ENCODE assay signal across 25 cellular contexts in genomic region chr6:105786449-105786848, GRCh38.
DNase-seq lines count a peak whose midpoint lies in the region; ATAC-seq and TF ChIP-seq lines count a peak whose summit lies in the region.
"Had no signal": no experiment of that assay in that cellular context is flagged by ENCODE, and none has a peak within 500 bp of the region (broad histone marks: within the 10 kb centered on the region; RNA-seq: fewer than 3 reads in every experiment).

No MANE protein-coding gene starts in this region.

- no peak for TF ChIP-seq CTCF in OCI-LY3 (IDR thresholded peaks at IDR 0.05; ENCODE audit: low read depth, low read length)
- TF ChIP-seq CTCF in right atrium auricular region (IDR thresholded peaks at IDR 0.05): no peak

- no peak overlapping the region for H2AFZ ChIP-seq in OCI-LY3 (ENCODE audit: low read depth, low read length)

- H3K4me3 ChIP-seq in OCI-LY3 (ENCODE audit: low read length) (no peak overlapping the region), right atrium auricular region (no peak overlapping the region)
- H3K4me3 ChIP-seq: ovary, transverse colon had no signal

- no peaks in the 10 kb centered on the region for H4K20me1 ChIP-seq in OCI-LY3 (ENCODE audit: insufficient read depth, low read length)

- H3K4me2 ChIP-seq in OCI-LY3 (ENCODE audit: low read length): peak overlapping the region; percentile 56; the same call in 1 of the 2 replicates

- H3K36me3 ChIP-seq in OCI-LY3 (replicated peaks; ENCODE audit: low read depth, low read length) (peaks cover 4% of the 10 kb centered on the region), right atrium auricular region (no peaks in the 10 kb centered on the region)
- H3K36me3 ChIP-seq: ovary, transverse colon had no signal

- peak; percentile 66 for ATAC-seq in esophagus mucosa
- ATAC-seq: sciatic nerve had no signal

- in situ Hi-C loops in G401 (cut with HindIII; ENCODE audit: low sequenced_read_pairs): no loop called here

- intact Hi-C loops in head of caudate nucleus (cut with DNase I): no loop called here

- H3K4me1 ChIP-seq in OCI-LY3 (ENCODE audit: low read length) (peaks cover 43% of the 10 kb centered on the region), right atrium auricular region (peaks cover 0 to 5% of the 10 kb centered on the region in 2 donors)

- H3K9me3 ChIP-seq in OCI-LY3 (ENCODE audit: insufficient read depth, low read length) (no peaks in the 10 kb centered on the region; the same call in 1 of the 2 replicates), right atrium auricular region (no peaks in the 10 kb centered on the region)
- H3K9me3 ChIP-seq: ovary, transverse colon had no signal

- H3K79me2 ChIP-seq in OCI-LY3 (ENCODE audit: low read length): no peaks in the 10 kb centered on the region

- H3K27ac ChIP-seq in OCI-LY3 (ENCODE audit: low read length) (no peak overlapping the region), right atrium auricular region (no peak overlapping the region)
- H3K27ac ChIP-seq: ovary, transverse colon, VCaP had no signal

- no peak overlapping the region for H3K9ac ChIP-seq in OCI-LY3 (ENCODE audit: low read length)

- DNase-seq in AML-193 (lab: John Stamatoyannopoulos, UW) (peak; percentile 74 to 83), GF-D8 (lab: John Stamatoyannopoulos, UW) (peak; percentile 56), G401 (ENCODE audit: low spot score) (no peak), right atrium auricular region (ENCODE audit: low spot score) (no peak), head of caudate nucleus (no peak), SW 1271 (lab: John Stamatoyannopoulos, UW) (no peak)
- DNase-seq: activated CD4-positive, alpha-beta T cell treated with anti-CD3 and anti-CD28 coated beads, Interleukin-2, amount 50 U/mL, for 48 hours; activated naive CD4-positive, alpha-beta T cell treated with anti-CD3 and anti-CD28 coated beads, Interleukin-2, amount 10 ng/mL, durations not matched to agents 7 days and 5 days; activated T-cell treated with anti-CD3 and anti-CD28 coated beads, Interleukin-2, amount 50 U/mL, for 1 hour; anterior cingulate cortex; caudate nucleus; dermis blood vessel endothelial cell; foreskin melanocyte; kidney; naive B cell; NCI-H1092 treated with DMSO at 0.1 percent for 48 hours; NCI-H2081; NCI-H446 treated with DMSO at 0.1 percent for 48 hours; ovary; stimulated activated naive CD4-positive, alpha-beta T cell; transverse colon had no signal

- H3K27me3 ChIP-seq in OCI-LY3 (ENCODE audit: low read depth, low read length) (no peaks in the 10 kb centered on the region), right atrium auricular region (no peaks in the 10 kb centered on the region)
- H3K27me3 ChIP-seq: ovary, transverse colon had no signal

Comparison
In these comparisons a context has a peak if more than half of its experiments do, and no peak if none do; other contexts are left out.
1. DNase-seq: peak in AML-193 (2 of 2) and GF-D8 (single experiment); none in G401 (single experiment), right atrium auricular region (single experiment), head of caudate nucleus (0 of 42) and SW 1271 (0 of 2).